In genomic region chr1:167059045-167059728, GRCh38 we compare ENCODE assay signal across 1 cellular context.
A peak's percentile ranks its signal among the peaks of the same experiment; 100 is the strongest.
TF ChIP-seq lines count a peak whose summit lies in the region.

No MANE protein-coding gene starts in this region.

TF ChIP-seq in GM12878, 131 proteins besides CTCF, POLR2A, EP300 and RAD21 (continued from another document):
- TF ChIP-seq ETV6 (conservative IDR thresholded peaks at IDR 0.05 in 1 of 2, IDR thresholded peaks at IDR 0.05 in 1 of 2; ENCODE audit: borderline replicate concordance in 1 of 2, low read depth in 1 of 2): 0 out of 4 replicates have a peak, but pooled peaks of 1 of the 2 experiments have one; percentile 22
- TF ChIP-seq STAT3 (IDR thresholded peaks at IDR 0.05; ENCODE audit: low read depth, low read length): no peak
- TF ChIP-seq EED (IDR thresholded peaks at IDR 0.05; ENCODE audit: low read depth): 0 out of 2 replicates have a peak, but pooled peaks have one; percentile 13
TF ChIP-seq in GM12878: peak in this region for 11.
